In genomic region chr6:1787894-1788293, GRCh38 we compare ENCODE assay signal across 14 cellular contexts.
DNase-seq lines count a peak whose midpoint lies in the region; ATAC-seq, FAIRE-seq and TF ChIP-seq lines count a peak whose summit lies in the region.
"Had no signal": no experiment of that assay in that cellular context is flagged by ENCODE, and none has a peak within 500 bp of the region (broad histone marks: within the 10 kb centered on the region; RNA-seq: fewer than 3 reads in every experiment).

No MANE protein-coding gene starts in this region.

- no peaks in the 10 kb centered on the region for H3K9me3 ChIP-seq in adrenal gland (replicated peaks in 1 of 3)

- H3K4me1 ChIP-seq in adrenal gland (replicated peaks in 1 of 2), result peaks cover 5 to 12% of the 10 kb centered on the region in 2 donors

- ATAC-seq in HG03196 (IDR thresholded peaks at IDR 0.05; ENCODE audit: unreplicated experiment), result no peak
- ATAC-seq: natural killer cell, T-cell had no signal

- WGBS in adrenal gland, 4 donors, result 41 to 60% (median 51%) methylated on average over 8 of the region's 8 CpGs

- H3K4me3 ChIP-seq in adrenal gland (no peak overlapping the region), fibroblast of pulmonary artery (replicated peaks; ENCODE audit: low read depth, low read length) (no peak overlapping the region), retinal pigment epithelial cell (ENCODE audit: low read length) (no peak overlapping the region)
- H3K4me3 ChIP-seq: skin epidermis had no signal

- H3K27me3 ChIP-seq in adrenal gland, result no peaks in the 10 kb centered on the region

- TF ChIP-seq POLR2A in H54 (IDR thresholded peaks at IDR 0.05; ENCODE audit: low read depth, low read length) (no peak), adrenal gland (IDR thresholded peaks at IDR 0.05) (no peak)

- no peaks in the 10 kb centered on the region for H3K36me3 ChIP-seq in adrenal gland (replicated peaks in 1 of 2)

- intact Hi-C loops in adrenal gland (cut with DNase I), result no loop called here

- DNase-seq in H54 (ENCODE audit: insufficient read length, low spot score), result peak; percentile 33
- DNase-seq in adrenal gland, result peak; percentile 78 to 90 (median 88)
- DNase-seq in fibroblast of pulmonary artery (ENCODE audit: low read depth), result peak; percentile 82
- DNase-seq in retinal pigment epithelial cell (ENCODE audit: low read depth), result peak; percentile 57
- no peak for DNase-seq in ACHN
- DNase-seq in stimulated activated CD4-positive, alpha-beta T cell treated with anti-CD3 and anti-CD28 coated beads, Interleukin-15, amount 100 ng/mL, for 24 hours, result no peak
- no peak for DNase-seq in foreskin melanocyte
- DNase-seq: activated CD4-positive, alpha-beta T cell treated with anti-CD3 and anti-CD28 coated beads for 48 hours; CD8-positive, alpha-beta memory T cell; natural killer cell; T-cell had no signal

- peak; percentile 85 for FAIRE-seq in H54 (lab: Jason Lieb, UNC)
- FAIRE-seq: colon had no signal

- in situ Hi-C loops in ACHN (cut with HindIII; ENCODE audit: low pct_ligation_motif_present, low pct_unique_long_range_greater_than_20kb, low sequenced_read_pairs), result no loop called here

- no peak overlapping the region for H3K27ac ChIP-seq in adrenal gland
- H3K27ac ChIP-seq: skin epidermis had no signal

- TF ChIP-seq CTCF in adrenal gland (IDR thresholded peaks at IDR 0.05) (no peak), fibroblast of pulmonary artery (IDR thresholded peaks at IDR 0.05; ENCODE audit: low read length, missing control alignments) (no peak), retinal pigment epithelial cell (conservative IDR thresholded peaks at IDR 0.05; ENCODE audit: low read depth, low read length) (no peak)

Comparison
In these comparisons a context has a peak if more than half of its experiments do, and no peak if none do; other contexts are left out.
1. DNase-seq: peak in H54 (single experiment), adrenal gland (7 of 7), fibroblast of pulmonary artery (single experiment) and retinal pigment epithelial cell (single experiment); none in ACHN (single experiment), stimulated activated CD4-positive, alpha-beta T cell treated with anti-CD3 and anti-CD28 coated beads, Interleukin-15, amount 100 ng/mL, for 24 hours (single experiment) and foreskin melanocyte (single experiment).